18 cellular contexts compared by ENCODE assay signal in genomic region chr4:95701500-95701899, GRCh38.
A peak's percentile ranks its signal among the peaks of the same experiment; 100 is the strongest.
DNase-seq lines count a peak whose midpoint lies in the region; ATAC-seq and TF ChIP-seq lines count a peak whose summit lies in the region.
"Had no signal": no experiment of that assay in that cellular context is flagged by ENCODE, and none has a peak within 500 bp of the region (broad histone marks: within the 10 kb centered on the region; RNA-seq: fewer than 3 reads in every experiment).

No MANE protein-coding gene starts in this region.

- DNase-seq in PC-3 = peak; percentile 46
- no peak for DNase-seq in coronary artery (ENCODE audit: low spot score)
- DNase-seq in kidney epithelial cell (ENCODE audit: low read depth) = peak; percentile 12
- peak in 1 of 2 donors; percentile 21 for DNase-seq in tibial artery
- no peak for DNase-seq in natural killer cell
- no peak for DNase-seq in foreskin fibroblast
- no peak for DNase-seq in cerebellar cortex (ENCODE audit: low spot score)
- DNase-seq: activated B cell treated with CpG ODN at 0.5 μM for 24 hours; activated naive CD4-positive, alpha-beta T cell treated with anti-CD3 and anti-CD28 coated beads for 36 hours; DMS79 treated with DMSO at 0.1 percent for 48 hours; NCI-H1694 treated with DMSO at 0.1 percent for 48 hours; NCI-H524; T-helper 1 cell had no signal

- no peaks in the 10 kb centered on the region for H3K27me3 Mint-ChIP-seq in natural killer cell (ENCODE audit: low read depth in 2 of 2)
- H3K27me3 Mint-ChIP-seq: activated B cell treated with CpG ODN at 0.5 μM for 24 hours; central memory CD8-positive, alpha-beta T cell had no signal

- H3K4me1 ChIP-seq in PC-3 (ENCODE audit: insufficient read depth, low read length) = peaks cover 12% of the 10 kb centered on the region
- peaks cover 0 to 8% (median 0%) of the 10 kb centered on the region in 4 donors for H3K4me1 ChIP-seq in tibial artery
- H3K4me1 ChIP-seq: BLaER1, suprapubic skin had no signal

- H3K4me1 Mint-ChIP-seq in natural killer cell = no peaks in the 10 kb centered on the region
- H3K4me1 Mint-ChIP-seq: activated B cell treated with CpG ODN at 0.5 μM for 24 hours; central memory CD8-positive, alpha-beta T cell had no signal

- no peaks in the 10 kb centered on the region for H3K36me3 ChIP-seq in PC-3 (ENCODE audit: low read depth, low read length)
- H3K36me3 ChIP-seq in kidney epithelial cell (ENCODE audit: control insufficient read depth, insufficient read depth, low read length) = no peaks in the 10 kb centered on the region
- no peaks in the 10 kb centered on the region for H3K36me3 ChIP-seq in tibial artery
- H3K36me3 ChIP-seq: BLaER1, neutrophil, suprapubic skin had no signal

- TF ChIP-seq CTCF in PC-3 (conservative IDR thresholded peaks at IDR 0.05; ENCODE audit: low read depth, low read length) = no peak
- TF ChIP-seq CTCF in coronary artery (IDR thresholded peaks at IDR 0.05) = no peak
- no peak for TF ChIP-seq CTCF in kidney epithelial cell (IDR thresholded peaks at IDR 0.05; ENCODE audit: insufficient read depth, low read length, poor library complexity, severe bottlenecking)
- no peak for TF ChIP-seq CTCF in tibial artery (IDR thresholded peaks at IDR 0.05)
- TF ChIP-seq CTCF in natural killer cell (IDR thresholded peaks at IDR 0.05) = no peak
- no peak for TF ChIP-seq CTCF in foreskin fibroblast (IDR thresholded peaks at IDR 0.05; ENCODE audit: low read depth, low read length)

- H3K36me3 Mint-ChIP-seq in natural killer cell = no peaks in the 10 kb centered on the region

- no peak overlapping the region for H3K4me3 ChIP-seq in PC-3 (ENCODE audit: low read length)
- H3K4me3 ChIP-seq in coronary artery = no peak overlapping the region
- no peak overlapping the region for H3K4me3 ChIP-seq in kidney epithelial cell (ENCODE audit: low read depth, low read length)
- H3K4me3 ChIP-seq in tibial artery = no peak overlapping the region
- no peak overlapping the region for H3K4me3 ChIP-seq in foreskin fibroblast (ENCODE audit: low read depth in 1 of 2, low read length in 2 of 2)
- H3K4me3 ChIP-seq: BLaER1, suprapubic skin had no signal

- H3K9me3 ChIP-seq in PC-3 (ENCODE audit: low read length) (no peaks in the 10 kb centered on the region), tibial artery (no peaks in the 10 kb centered on the region)
- H3K9me3 ChIP-seq: BLaER1, neutrophil had no signal

- no peak overlapping the region for H3K27ac Mint-ChIP-seq in natural killer cell
- H3K27ac Mint-ChIP-seq: activated B cell treated with CpG ODN at 0.5 μM for 24 hours; activated naive CD4-positive, alpha-beta T cell treated with anti-CD3 and anti-CD28 coated beads for 36 hours had no signal

- no peaks in the 10 kb centered on the region for H4K20me1 ChIP-seq in PC-3 (ENCODE audit: low read length)
- H4K20me1 ChIP-seq: BLaER1 had no signal

- CTCF ChIA-PET in PC-3 (lab: Charles Lee) = no interaction called here

- H3K9me2 ChIP-seq in PC-3 (replicated peaks; ENCODE audit: low read length) = no peaks in the 10 kb centered on the region

- no peak overlapping the region for H2AFZ ChIP-seq in PC-3 (ENCODE audit: low read length)

- no TSS peak for BruUV-seq in PC-3 (replicated peaks; lab: Mats Ljungman, UMichigan)

- H3K9ac ChIP-seq in PC-3 (ENCODE audit: low read length) = no peak overlapping the region
- H3K9ac ChIP-seq: BLaER1 had no signal

- no peaks in the 10 kb centered on the region for H3F3A ChIP-seq in PC-3 (ENCODE audit: low read length, unreplicated experiment)

- ATAC-seq in PC-3 (peak; percentile 81), natural killer cell (no peak)
- ATAC-seq: Panc1 had no signal

- H3K27me3 ChIP-seq in PC-3 (ENCODE audit: low read length) (no peaks in the 10 kb centered on the region), kidney epithelial cell (ENCODE audit: control insufficient read depth, insufficient read depth, low read length) (no peaks in the 10 kb centered on the region), tibial artery (no peaks in the 10 kb centered on the region)
- H3K27me3 ChIP-seq: BLaER1, neutrophil, suprapubic skin had no signal

- POLR2A ChIA-PET in PC-3 (lab: Charles Lee; ENCODE audit: unreplicated experiment) = no interaction called here

- intact Hi-C loops in PC-3 (cut with micrococcal nuclease) = loop anchor here (2.0 kb wide), 1 partner anchor 453 kb away; no protein-coding TSS in a partner anchor
- intact Hi-C loops in tibial artery (cut with DNase I; ENCODE audit: low total_unique reads) = no loop called here
- intact Hi-C loops in natural killer cell (cut with micrococcal nuclease) = no loop called here

- H3K4me3 Mint-ChIP-seq in natural killer cell = no peak overlapping the region
- H3K4me3 Mint-ChIP-seq: activated B cell treated with CpG ODN at 0.5 μM for 24 hours; activated naive CD4-positive, alpha-beta T cell treated with anti-CD3 and anti-CD28 coated beads for 36 hours; central memory CD8-positive, alpha-beta T cell had no signal

- peaks cover 4 to 5% of the 10 kb centered on the region in 2 donors for H3K9me3 Mint-ChIP-seq in natural killer cell

- no peaks in the 10 kb centered on the region for H3K79me2 ChIP-seq in PC-3 (ENCODE audit: low read length)

- H3K27ac ChIP-seq in PC-3 (ENCODE audit: low read length) = no peak overlapping the region; the same call in 1 of the 2 replicates
- peak overlapping the region; percentile 30 to 53 for H3K27ac ChIP-seq in coronary artery
- peak overlapping the region; percentile 26 to 27 for H3K27ac ChIP-seq in tibial artery
- H3K27ac ChIP-seq: BLaER1, neutrophil, suprapubic skin had no signal

- H3K4me2 ChIP-seq in PC-3 (ENCODE audit: low read length) = 0 out of 2 replicates have a peak overlapping the region, but pooled peaks have one; percentile 14
- H3K4me2 ChIP-seq: BLaER1 had no signal

Comparison
In these comparisons a context has a peak if more than half of its experiments do, and no peak if none do; other contexts are left out.
1. DNase-seq: peak in PC-3 (single experiment) and kidney epithelial cell (single experiment); none in coronary artery (single experiment), natural killer cell (single experiment), foreskin fibroblast (0 of 2) and cerebellar cortex (single experiment).